23 cellular contexts compared by ENCODE assay signal in genomic region chr6:143429970-143430369, GRCh38.
"Had no signal": no experiment of that assay in that cellular context is flagged by ENCODE, and none has a peak within 500 bp of the region (broad histone marks: within the 10 kb centered on the region; RNA-seq: fewer than 3 reads in every experiment).

No MANE protein-coding gene starts in this region.

- H3K27ac ChIP-seq: ascending aorta, colonic mucosa, lower lobe of right lung, vagina had no signal

- H3K4me1 ChIP-seq: colonic mucosa, lower lobe of right lung, vagina had no signal

- H3K27me3 ChIP-seq: ascending aorta, colonic mucosa, vagina had no signal

- H3K36me3 Mint-ChIP-seq: mesothelial cell of epicardium had no signal

- ATAC-seq: activated CD8-positive, alpha-beta memory T cell treated with anti-CD3 and anti-CD28 coated beads, Interleukin-2, amount 10 ng/mL, durations not matched to agents 7 days and 5 days; right cardiac atrium; stimulated activated naive CD8-positive, alpha-beta T cell treated with anti-CD3 and anti-CD28 coated beads, Interleukin-15, amount 100 ng/mL, for 72 hours had no signal

- H3K4me1 Mint-ChIP-seq: activated CD8-positive, alpha-beta memory T cell treated with anti-CD3 and anti-CD28 coated beads, Interleukin-2, amount 10 ng/mL, durations not matched to agents 7 days and 5 days; neural crest cell had no signal

- H3K27ac Mint-ChIP-seq: activated CD8-positive, alpha-beta memory T cell treated with anti-CD3 and anti-CD28 coated beads, Interleukin-2, amount 10 ng/mL, durations not matched to agents 7 days and 5 days; mesothelial cell of epicardium; progenitor cell of endocrine pancreas; stimulated activated naive CD8-positive, alpha-beta T cell treated with anti-CD3 and anti-CD28 coated beads, Interleukin-15, amount 100 ng/mL, for 72 hours; T-helper 2 cell treated with Interferon-gamma antibody and Interleukin-4, amounts not matched to agents 5 μg/mL and 100 μg/mL, for 36 hours had no signal

- DNase-seq: activated CD4-positive, alpha-beta T cell treated with anti-CD3 and anti-CD28 coated beads, Interleukin-2, amount 50 U/mL, for 4 hours; activated CD8-positive, alpha-beta memory T cell treated with anti-CD3 and anti-CD28 coated beads, Interleukin-2, amount 10 ng/mL, durations not matched to agents 7 days and 5 days; activated naive CD4-positive, alpha-beta T cell treated with Interleukin-2 at 50 U/mL for 16 hours; colonic mucosa; erythroblast; foreskin melanocyte; hypothalamus; islet precursor cell; lower lobe of right lung; small intestine; stimulated activated CD4-positive, alpha-beta T cell treated with anti-CD3 and anti-CD28 coated beads, Interleukin-15, amount 100 ng/mL, for 24 hours; stimulated activated CD4-positive, alpha-beta T cell treated with anti-CD3 and anti-CD28 coated beads, Interleukin-2, amount 100 ng/mL, for 48 hours; stimulated activated naive CD8-positive, alpha-beta T cell treated with anti-CD3 and anti-CD28 coated beads, Interleukin-15, amount 100 ng/mL, for 72 hours; trophoblast cell had no signal

- H3K27me3 Mint-ChIP-seq: activated CD8-positive, alpha-beta memory T cell treated with anti-CD3 and anti-CD28 coated beads, Interleukin-2, amount 10 ng/mL, durations not matched to agents 7 days and 5 days; central memory CD8-positive, alpha-beta T cell; progenitor cell of endocrine pancreas; stimulated activated naive CD8-positive, alpha-beta T cell treated with anti-CD3 and anti-CD28 coated beads, Interleukin-15, amount 100 ng/mL, for 72 hours had no signal

- H3K4me3 Mint-ChIP-seq: activated CD8-positive, alpha-beta memory T cell treated with anti-CD3 and anti-CD28 coated beads, Interleukin-2, amount 10 ng/mL, durations not matched to agents 7 days and 5 days; central memory CD8-positive, alpha-beta T cell; mesothelial cell of epicardium; neural crest cell; stimulated activated naive CD8-positive, alpha-beta T cell treated with anti-CD3 and anti-CD28 coated beads, Interleukin-15, amount 100 ng/mL, for 72 hours; T-helper 2 cell treated with Interferon-gamma antibody and Interleukin-4, amounts not matched to agents 5 μg/mL and 100 μg/mL, for 36 hours had no signal

- H3K9me3 Mint-ChIP-seq: activated T-helper 2 cell treated with anti-CD3 and anti-CD28 coated beads, Interferon-gamma antibody, Interleukin-2, Interleukin-4, amounts not matched to agents 10 μg/mL and 5 μg/mL and 100 μg/mL, durations not matched to agents 14 hours and 24 hours and 36 hours; central memory CD8-positive, alpha-beta T cell; mesothelial cell of epicardium; neural crest cell; stimulated activated naive CD8-positive, alpha-beta T cell treated with anti-CD3 and anti-CD28 coated beads, Interleukin-15, amount 100 ng/mL, for 72 hours; T-helper 2 cell treated with Interferon-gamma antibody and Interleukin-4, amounts not matched to agents 5 μg/mL and 100 μg/mL, for 36 hours had no signal

- H3K9me3 ChIP-seq: ascending aorta, colonic mucosa, lower lobe of right lung, vagina had no signal
